22 cellular contexts compared by ENCODE assay signal in genomic region chr5:83342475-83342874, GRCh38.
DNase-seq lines count a peak whose midpoint lies in the region; ATAC-seq and TF ChIP-seq lines count a peak whose summit lies in the region.
"Had no signal": no experiment of that assay in that cellular context is flagged by ENCODE, and none has a peak within 500 bp of the region (broad histone marks: within the 10 kb centered on the region; RNA-seq: fewer than 3 reads in every experiment).

No MANE protein-coding gene starts in this region.

- no peak overlapping the region for H3K18ac ChIP-seq in mesenchymal stem cell (ENCODE audit: low read depth in 1 of 2, low read length in 2 of 2)

- H3K27me3 ChIP-seq in left ventricle myocardium inferior (ENCODE audit: low read depth) (no peaks in the 10 kb centered on the region), ascending aorta (no peaks in the 10 kb centered on the region), mesenchymal stem cell (ENCODE audit: control insufficient read depth in 1 of 2, insufficient read depth in 1 of 2, low read length in 2 of 2) (no peaks in the 10 kb centered on the region)
- H3K27me3 ChIP-seq: SJCRH30 had no signal

- DNase-seq in left ventricle myocardium inferior = no peak
- DNase-seq in cardiac septum (ENCODE audit: low spot score) = no peak
- DNase-seq in ascending aorta (ENCODE audit: low spot score in 2 of 2) = no peak
- no peak for DNase-seq in mesenchymal stem cell
- DNase-seq in central memory CD4-positive, alpha-beta T cell = no peak
- DNase-seq in activated CD8-positive, alpha-beta T cell treated with anti-CD3 and anti-CD28 coated beads for 36 hours = no peak
- no peak for DNase-seq in NCI-H82 (lab: John Stamatoyannopoulos, UW)
- DNase-seq: 8988T; C1 segment of cervical spinal cord; CD4-positive, alpha-beta memory T cell; COR-L47; GDM1; H7; NCI-H1105; NCI-H1436 treated with DMSO at 0.1 percent for 48 hours; NCI-H187 treated with DMSO at 0.1 percent for 48 hours; NCI-H2171 treated with DMSO at 0.1 percent for 48 hours; NCI-H345; NCI-H510A treated with DMSO at 0.1 percent for 48 hours; SJCRH30 had no signal

- no peak overlapping the region for H4K91ac ChIP-seq in mesenchymal stem cell (ENCODE audit: low read length)

- intact Hi-C loops in left ventricle myocardium inferior (cut with micrococcal nuclease) (no loop called here), cardiac septum (cut with DNase I) (no loop called here), ascending aorta (cut with DNase I) (no loop called here)
- intact Hi-C loops in activated CD8-positive, alpha-beta T cell treated with anti-CD3 and anti-CD28 coated beads for 36 hours (cut with micrococcal nuclease) = no loop called here

- H3K23ac ChIP-seq in mesenchymal stem cell (ENCODE audit: low read length in 2 of 2) = no peak overlapping the region

- no peaks in the 10 kb centered on the region for H3K79me1 ChIP-seq in mesenchymal stem cell (replicated peaks; ENCODE audit: low read length, poor library complexity, severe bottlenecking)

- H3K4me2 ChIP-seq in mesenchymal stem cell (ENCODE audit: low read length, poor library complexity, severe bottlenecking) = no peak overlapping the region

- no peak overlapping the region for H3K4ac ChIP-seq in mesenchymal stem cell (ENCODE audit: low read depth in 1 of 2, low read length in 2 of 2)

- no peak overlapping the region for H2BK12ac ChIP-seq in mesenchymal stem cell (ENCODE audit: low read length in 2 of 2)

- H3K27ac ChIP-seq in left ventricle myocardium inferior (replicated peaks) = peak overlapping the region; percentile 6
- peak overlapping the region; percentile 12 to 14 for H3K27ac ChIP-seq in ascending aorta
- no peak overlapping the region for H3K27ac ChIP-seq in mesenchymal stem cell (ENCODE audit: low read length, poor library complexity, severe bottlenecking)
- H3K27ac ChIP-seq: SJCRH30 had no signal

- no peaks in the 10 kb centered on the region for H3K27me3 Mint-ChIP-seq in activated CD8-positive, alpha-beta T cell treated with anti-CD3 and anti-CD28 coated beads for 36 hours
- H3K27me3 Mint-ChIP-seq: CD4-positive, alpha-beta memory T cell had no signal

- no peak overlapping the region for H2BK15ac ChIP-seq in mesenchymal stem cell (ENCODE audit: low read depth, poor library complexity, severe bottlenecking)

- H3K4me3 ChIP-seq in left ventricle myocardium inferior (no peak overlapping the region), ascending aorta (no peak overlapping the region), mesenchymal stem cell (ENCODE audit: insufficient read depth in 1 of 2, low read depth in 1 of 2, low read length in 2 of 2) (no peak overlapping the region)
- H3K4me3 ChIP-seq: SJCRH30 had no signal

- peaks cover 5% of the 10 kb centered on the region for H3K9me3 Mint-ChIP-seq in activated CD8-positive, alpha-beta T cell treated with anti-CD3 and anti-CD28 coated beads for 36 hours

- TF ChIP-seq CTCF in left ventricle myocardium inferior (IDR thresholded peaks at IDR 0.05; ENCODE audit: borderline replicate concordance) (no peak), ascending aorta (IDR thresholded peaks at IDR 0.05) (no peak)
- TF ChIP-seq CTCF in activated CD8-positive, alpha-beta T cell treated with anti-CD3 and anti-CD28 coated beads for 36 hours (IDR thresholded peaks at IDR 0.05) = no peak

- CTCF ChIA-PET in activated CD8-positive, alpha-beta T cell treated with anti-CD3 and anti-CD28 coated beads for 36 hours (lab: Charles Lee) = no interaction called here

- H4K8ac ChIP-seq in mesenchymal stem cell (ENCODE audit: low read length) = no peak overlapping the region

- H2BK5ac ChIP-seq in mesenchymal stem cell (ENCODE audit: low read depth, low read length, poor library complexity, severe bottlenecking) = no peak overlapping the region

- H2BK120ac ChIP-seq in mesenchymal stem cell (ENCODE audit: low read depth, low read length) = no peak overlapping the region

- WGBS in mesenchymal stem cell = 100% methylated on average over 1 of the region's 2 CpGs

- H3K9ac ChIP-seq in mesenchymal stem cell (ENCODE audit: low read length) = peak overlapping the region; percentile 14

- H3K4me1 ChIP-seq in left ventricle myocardium inferior = peaks cover 2% of the 10 kb centered on the region
- H3K4me1 ChIP-seq in ascending aorta = no peaks in the 10 kb centered on the region
- no peaks in the 10 kb centered on the region for H3K4me1 ChIP-seq in mesenchymal stem cell (ENCODE audit: control insufficient read depth, insufficient read depth, low read depth, low read length)
- H3K4me1 ChIP-seq: SJCRH30 had no signal

- peaks cover 12% of the 10 kb centered on the region for H3K4me1 Mint-ChIP-seq in activated CD8-positive, alpha-beta T cell treated with anti-CD3 and anti-CD28 coated beads for 36 hours (ENCODE audit: low read depth)

- H2AFZ ChIP-seq in mesenchymal stem cell (ENCODE audit: low read depth, low read length) = no peak overlapping the region

- POLR2A ChIA-PET in activated CD8-positive, alpha-beta T cell treated with anti-CD3 and anti-CD28 coated beads for 36 hours (lab: Charles Lee) = no interaction called here

- no peak overlapping the region for H3K4me3 Mint-ChIP-seq in activated CD8-positive, alpha-beta T cell treated with anti-CD3 and anti-CD28 coated beads for 36 hours
- H3K4me3 Mint-ChIP-seq: CD4-positive, alpha-beta memory T cell had no signal

- H3K14ac ChIP-seq in mesenchymal stem cell (ENCODE audit: low read length in 2 of 2) = no peak overlapping the region

- H2AK5ac ChIP-seq in mesenchymal stem cell (ENCODE audit: low read length, severe bottlenecking) = no peak overlapping the region

- H3K9me3 ChIP-seq in left ventricle myocardium inferior (replicated peaks) (peaks cover 5% of the 10 kb centered on the region), ascending aorta (no peaks in the 10 kb centered on the region), mesenchymal stem cell (ENCODE audit: control insufficient read depth, low read length) (peaks cover 3% of the 10 kb centered on the region)
- H3K9me3 ChIP-seq: SJCRH30 had no signal

- ATAC-seq in activated CD8-positive, alpha-beta T cell treated with anti-CD3 and anti-CD28 coated beads for 36 hours = no peak
- ATAC-seq in GM18868 (IDR thresholded peaks at IDR 0.05; ENCODE audit: unreplicated experiment) = no peak
- ATAC-seq: SK-N-SH treated with all-trans-retinoic acid at 6 μM for 48 hours had no signal

- no peak overlapping the region for H3K27ac Mint-ChIP-seq in activated CD8-positive, alpha-beta T cell treated with anti-CD3 and anti-CD28 coated beads for 36 hours

- H3K36me3 ChIP-seq in left ventricle myocardium inferior (no peaks in the 10 kb centered on the region), ascending aorta (no peaks in the 10 kb centered on the region), mesenchymal stem cell (ENCODE audit: control insufficient read depth in 1 of 2, insufficient read depth in 2 of 2, low read depth in 1 of 2, low read length in 2 of 2) (no peaks in the 10 kb centered on the region)
- H3K36me3 ChIP-seq: SJCRH30 had no signal

- H3K36me3 Mint-ChIP-seq in activated CD8-positive, alpha-beta T cell treated with anti-CD3 and anti-CD28 coated beads for 36 hours (ENCODE audit: low read depth) = peaks cover 5% of the 10 kb centered on the region
